20 cellular contexts compared by ENCODE assay signal in the genomic region with DNA sequence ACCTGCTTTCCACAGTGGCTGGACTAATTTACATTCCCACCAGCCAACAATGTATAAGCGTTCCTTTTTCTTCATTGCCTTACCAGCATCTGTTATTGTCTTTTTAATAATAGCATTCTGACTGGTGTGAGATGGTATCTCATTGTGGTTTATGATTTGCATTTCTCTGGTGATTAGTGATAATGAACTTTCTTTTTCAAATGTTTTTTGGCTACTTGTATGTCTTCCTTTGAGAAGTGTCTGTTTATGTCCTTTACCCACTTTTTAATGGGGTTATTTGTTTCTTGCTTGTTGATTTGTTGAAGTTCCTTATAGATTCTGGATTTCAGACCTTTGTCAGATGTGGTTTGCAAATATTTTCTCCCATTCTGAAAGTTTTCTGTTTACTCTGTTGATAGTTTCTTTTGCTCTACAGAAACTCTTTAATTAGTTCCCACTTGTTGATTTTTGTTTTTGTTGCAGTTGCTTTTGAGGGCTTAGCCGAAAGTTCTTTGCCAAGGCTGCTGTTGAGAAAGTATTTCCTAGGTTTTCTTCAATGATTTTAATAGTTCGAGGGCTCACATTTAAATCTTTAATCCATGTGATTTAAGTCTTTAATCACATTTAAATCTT. TPM values are rescaled to one million over a fixed set of nuclear protein-coding genes. Genes with fewer than 3 reads are reported as not detected.
A peak's percentile ranks its signal among the peaks of the same experiment; 100 is the strongest.
DNase-seq lines count a peak whose midpoint lies in the region; ATAC-seq, FAIRE-seq and TF ChIP-seq lines count a peak whose summit lies in the region.
"Had no signal": no experiment of that assay in that cellular context is flagged by ENCODE, and none has a peak within 500 bp of the region (broad histone marks: within the 10 kb centered on the region; RNA-seq: fewer than 3 reads in every experiment).

No MANE protein-coding gene starts in this region.

- WGBS in K562 (ENCODE audit: insufficient coverage, low coverage, missing lambda C conversion rate): 6% methylated on average over 3 of the region's 3 CpGs

- no TSS peak for BruUV-seq in K562 (replicated peaks; lab: Mats Ljungman, UMichigan)

- POLR2A ChIA-PET in K562 (lab: Yijun Ruan, JAX): no interaction called here

- TF ChIP-seq CTCF in K562 (IDR thresholded peaks at IDR 0.05 in 2 of 3, conservative IDR thresholded peaks at IDR 0.05 in 1 of 3; ENCODE audit: insufficient read depth in 2 of 3, low read depth in 1 of 3, low read length in 3 of 3) (no peak), endothelial cell (IDR thresholded peaks at IDR 0.05; ENCODE audit: unreplicated experiment) (no peak)

- no peak overlapping the region for H3K27ac ChIP-seq in K562 (ENCODE audit: extremely low read depth, low read depth, low read length)
- H3K27ac ChIP-seq: foreskin keratinocyte, left lung, tibial nerve had no signal

- H3K36me3 ChIP-seq in K562 (ENCODE audit: control insufficient read depth, insufficient read depth, low read length): no peaks in the 10 kb centered on the region
- H3K36me3 ChIP-seq: tibial nerve had no signal

- no peak overlapping the region for H3K4me3 ChIP-seq in K562
- H3K4me3 ChIP-seq: left lung, tibial nerve had no signal

- no peak overlapping the region for H3K4me3 Mint-ChIP-seq in endothelial cell (ENCODE audit: unreplicated experiment)
- no peak overlapping the region for H3K4me3 Mint-ChIP-seq in activated CD4-positive, alpha-beta T cell treated with anti-CD3 and anti-CD28 coated beads, Interleukin-2, amount 10 ng/mL, durations not matched to agents 24 days and 14 days

- H3K9me3 Mint-ChIP-seq in endothelial cell (ENCODE audit: unreplicated experiment): peaks cover 10% of the 10 kb centered on the region
- H3K9me3 Mint-ChIP-seq in activated CD4-positive, alpha-beta T cell treated with anti-CD3 and anti-CD28 coated beads, Interleukin-2, amount 10 ng/mL, durations not matched to agents 24 days and 14 days: peaks cover 11% of the 10 kb centered on the region

- no peak overlapping the region for H3K27ac Mint-ChIP-seq in endothelial cell (ENCODE audit: unreplicated experiment)
- no peak overlapping the region for H3K27ac Mint-ChIP-seq in activated CD4-positive, alpha-beta T cell treated with anti-CD3 and anti-CD28 coated beads, Interleukin-2, amount 10 ng/mL, durations not matched to agents 24 days and 14 days

- H3K4me1 Mint-ChIP-seq in endothelial cell (ENCODE audit: unreplicated experiment): no peaks in the 10 kb centered on the region
- peaks cover 18% of the 10 kb centered on the region for H3K4me1 Mint-ChIP-seq in activated CD4-positive, alpha-beta T cell treated with anti-CD3 and anti-CD28 coated beads, Interleukin-2, amount 10 ng/mL, durations not matched to agents 24 days and 14 days

- peaks cover 3% of the 10 kb centered on the region for H3K27me3 Mint-ChIP-seq in endothelial cell (ENCODE audit: unreplicated experiment)
- H3K27me3 Mint-ChIP-seq in activated CD4-positive, alpha-beta T cell treated with anti-CD3 and anti-CD28 coated beads, Interleukin-2, amount 10 ng/mL, durations not matched to agents 24 days and 14 days: peaks cover 7% of the 10 kb centered on the region

- no peak for TF ChIP-seq RAD21 in K562 (CRISPR knock-in tag; conservative IDR thresholded peaks at IDR 0.05 in 1 of 2, IDR thresholded peaks at IDR 0.05 in 1 of 2)

- FAIRE-seq in K562 (lab: Jason Lieb, UNC): peak; percentile 42
- FAIRE-seq: D721Med, G401.6, small intestine had no signal

- H2AFZ ChIP-seq in K562 (ENCODE audit: low read depth, low read length): no peak overlapping the region

- no peaks in the 10 kb centered on the region for H3K4me1 ChIP-seq in K562 (replicated peaks in 1 of 2; ENCODE audit: control insufficient read depth in 2 of 2, insufficient read depth in 2 of 2, low read length in 2 of 2)
- H3K4me1 ChIP-seq: foreskin keratinocyte, left lung, tibial nerve had no signal

- H3K36me3 Mint-ChIP-seq in endothelial cell (ENCODE audit: low read depth, unreplicated experiment): no peaks in the 10 kb centered on the region
- peaks cover 60% of the 10 kb centered on the region for H3K36me3 Mint-ChIP-seq in activated CD4-positive, alpha-beta T cell treated with anti-CD3 and anti-CD28 coated beads, Interleukin-2, amount 10 ng/mL, durations not matched to agents 24 days and 14 days (ENCODE audit: low read depth)

- CTCF ChIA-PET in K562 (lab: Yijun Ruan, JAX; ENCODE audit: low intra/inter-chr PET ratio): no interaction called here

- H3K27me3 ChIP-seq in K562 (ENCODE audit: control insufficient read depth in 2 of 2, insufficient read depth in 2 of 2, low read length in 2 of 2): peaks cover 2 to 6% of the 10 kb centered on the region in 2 experiments; a peak in 1 of 5 replicates
- H3K27me3 ChIP-seq: tibial nerve had no signal

- no peak for DNase-seq in K562 (ENCODE audit: extremely low read depth in 1 of 4, low spot score in 3 of 4)
- DNase-seq in endothelial cell (ENCODE audit: low spot score): no peak
- no peak for DNase-seq in activated CD4-positive, alpha-beta T cell treated with anti-CD3 and anti-CD28 coated beads, Interleukin-2, amount 10 ng/mL, durations not matched to agents 24 days and 14 days
- DNase-seq in NOMO-1 treated with DMSO at 0.1 percent for 48 hours (lab: John Stamatoyannopoulos, UW; ENCODE audit: unreplicated experiment): no peak
- DNase-seq: activated CD4-positive, CD25-positive, alpha-beta regulatory T cell; H7; left lung; NCI-H1694; NCI-H345; posterior cingulate gyrus; SHP77; small intestine had no signal

- intact Hi-C loops in K562 (cut with micrococcal nuclease): no loop called here
- intact Hi-C loops in activated CD4-positive, alpha-beta T cell treated with anti-CD3 and anti-CD28 coated beads, Interleukin-2, amount 10 ng/mL, durations not matched to agents 24 days and 14 days (cut with micrococcal nuclease): no loop called here

- no peaks in the 10 kb centered on the region for H3K9me1 ChIP-seq in K562 (ENCODE audit: control insufficient read depth, insufficient read depth, low read length)

- H3K9ac ChIP-seq in K562 (ENCODE audit: insufficient read depth in 1 of 2, low read depth in 2 of 2, low read length in 2 of 2): no peak overlapping the region

- no peaks in the 10 kb centered on the region for H4K20me1 ChIP-seq in K562 (replicated peaks; ENCODE audit: control insufficient read depth, insufficient read depth, low read length)

- H3K4me2 ChIP-seq in K562 (ENCODE audit: insufficient read depth, low read length): no peak overlapping the region

- no peaks in the 10 kb centered on the region for H3K9me3 ChIP-seq in K562 (replicated peaks; ENCODE audit: control insufficient read depth, insufficient read depth, low read depth, low read length)
- H3K9me3 ChIP-seq: left lung had no signal

- in situ Hi-C loops in K562 (cut with MboI): no loop called here

- no peak for TF ChIP-seq EP300 in K562 (IDR thresholded peaks at IDR 0.05; ENCODE audit: low read length)

- TF ChIP-seq POLR2A in K562 (conservative IDR thresholded peaks at IDR 0.05): no peak

- H3K79me2 ChIP-seq in K562 (ENCODE audit: control insufficient read depth, insufficient read depth, low read length): no peaks in the 10 kb centered on the region

- ATAC-seq in GM18511 (IDR thresholded peaks at IDR 0.05; ENCODE audit: unreplicated experiment) (peak; percentile 57), GM19452 (IDR thresholded peaks at IDR 0.05; ENCODE audit: unreplicated experiment) (peak; percentile 56), HG02938 (IDR thresholded peaks at IDR 0.05; ENCODE audit: unreplicated experiment) (peak; percentile 61), K562 (no peak), GM21786 (IDR thresholded peaks at IDR 0.05; ENCODE audit: unreplicated experiment) (no peak)
- ATAC-seq: foreskin keratinocyte, left lung had no signal

TF ChIP-seq in K562, 482 proteins besides CTCF, POLR2A, EP300 and RAD21 (continues in another document):
- no peak for TF ChIP-seq CBX8 (IDR thresholded peaks at IDR 0.05; ENCODE audit: borderline replicate concordance, extremely low read depth, low read depth, low read length, poor library complexity, severe bottlenecking)
- TF ChIP-seq KAT8 (IDR thresholded peaks at IDR 0.05; ENCODE audit: low read depth): no peak
- no peak for TF ChIP-seq PHB (CRISPR knock-in tag; IDR thresholded peaks at IDR 0.05)
- no peak for TF ChIP-seq SMARCA5 (IDR thresholded peaks at IDR 0.05)
- no peak for TF ChIP-seq ZNF830 (CRISPR knock-in tag; IDR thresholded peaks at IDR 0.05)
- no peak for TF ChIP-seq TOE1 (IDR thresholded peaks at IDR 0.05; ENCODE audit: borderline replicate concordance)
- no peak for TF ChIP-seq TOE1 (CRISPR knock-in tag; IDR thresholded peaks at IDR 0.05; ENCODE audit: borderline replicate concordance, low read depth)
- no peak for TF ChIP-seq DMBX1 (CRISPR knock-in tag; IDR thresholded peaks at IDR 0.05; ENCODE audit: borderline replicate concordance)
- no peak for TF ChIP-seq ZFP30 (CRISPR knock-in tag; IDR thresholded peaks at IDR 0.05; ENCODE audit: borderline replicate concordance)
- no peak for TF ChIP-seq ZBTB1 (CRISPR knock-in tag; IDR thresholded peaks at IDR 0.05; ENCODE audit: borderline replicate concordance, low read depth)
- TF ChIP-seq CBX2 (IDR thresholded peaks at IDR 0.05; ENCODE audit: insufficient read depth, low read length, poor library complexity, severe bottlenecking): no peak
- TF ChIP-seq TCF7L2 (IDR thresholded peaks at IDR 0.05; ENCODE audit: low read depth, low read length): no peak

RNA-seq across cellular contexts. Expression of gene ITGAM, which starts 26.8 kb away (rescaled TPM):
- 0.86 and 2.0 TPM in 2 replicates for total RNA-seq in K562 (2011; cell fraction: chromatin; rRNA removed; ENCODE audit: low replicate concordance)
- total RNA-seq in K562 (2011; cell fraction: nucleolus; rRNA removed): 0.92 and 1.2 TPM in 2 replicates
- total RNA-seq in K562 (2011; cell fraction: nucleoplasm; rRNA removed): 0.53 and 0.73 TPM in 2 replicates
- total RNA-seq in K562 (2014; rRNA removed) (0.29 and 0.50 TPM in 2 replicates), K562 (2014; rRNA removed; fragmentation: Illumina TruSeq; extraction: Trizol) (0.25 and 0.35 TPM in 2 replicates), K562 (2015; rRNA removed; fragmentation: Illumina TruSeq; extraction: Trizol) (1.6 TPM in 2 replicates), K562 (2021) (0.98 and 1.3 TPM in 2 replicates), endothelial cell (ENCODE audit: unreplicated experiment) (0.74 TPM)
- polyA plus RNA-seq in K562 (2011; rRNA removed) (0.32 and 0.99 TPM in 2 replicates), K562 (2014; fragmentation: Illumina TruSeq; extraction: Trizol) (0.27 and 0.53 TPM in 2 replicates), K562 (2014; fragmentation: Nextera tagmentation; extraction: Ambion mirVana) (under 1 TPM; 0.01 to 0.03 TPM), K562 (2014; rRNA removed) (0.66 and 1.2 TPM in 2 replicates)
- 0.64 and 0.99 TPM in 2 replicates for polyA plus RNA-seq in K562 (2011; cell fraction: cytosol; rRNA removed)
- 2.0 and 3.3 TPM in 2 replicates for polyA plus RNA-seq in K562 (2011; cell fraction: nucleus; rRNA removed)
- 1.7 and 5.3 TPM in 2 replicates for polyA plus RNA-seq in K562 (2012)
- 0.28 and 1.3 TPM in 2 replicates for polyA minus RNA-seq in K562 (2011; rRNA and poly(A)+ RNA removed)
- 0.64 and 1.4 TPM in 2 replicates for polyA minus RNA-seq in K562 (2011; cell fraction: cytosol; rRNA and poly(A)+ RNA removed)
- 0.67 and 2.2 TPM in 2 replicates for polyA minus RNA-seq in K562 (2011; cell fraction: nucleus; rRNA and poly(A)+ RNA removed)
- total RNA-seq in activated CD4-positive, alpha-beta T cell treated with anti-CD3 and anti-CD28 coated beads, Interleukin-2, amount 10 ng/mL, durations not matched to agents 24 days and 14 days: 16.8 and 18.2 TPM in 2 replicates
- total RNA-seq: H7 had no signal

Comparison
In these comparisons a context has a peak if more than half of its experiments do, and no peak if none do; other contexts are left out.
1. ATAC-seq: peak in GM18511 (single experiment), GM19452 (single experiment) and HG02938 (single experiment); none in K562 (single experiment) and GM21786 (single experiment).